8 cellular contexts compared by ENCODE assay signal in genomic region chr11:47979378-47980092, GRCh38. TPM values are rescaled to one million over a fixed set of nuclear protein-coding genes. Genes with fewer than 3 reads are reported as not detected.
DNase-seq lines count a peak whose midpoint lies in the region; ATAC-seq lines count a peak whose summit lies in the region.

No MANE protein-coding gene starts in this region.

- H3K27me3 ChIP-seq in iPS-18a (ENCODE audit: control insufficient read depth, insufficient read depth, low read length): peaks cover 17% of the 10 kb centered on the region

- H3K36me3 ChIP-seq in iPS-18a (ENCODE audit: control insufficient read depth, low read depth, low read length): no peaks in the 10 kb centered on the region

- CTCF ChIA-PET in activated naive CD4-positive, alpha-beta T cell treated with anti-CD3 and anti-CD28 coated beads, Interleukin-2, amount 10 ng/mL, durations not matched to agents 7 days and 5 days (lab: Charles Lee): interaction anchor here (0.7 to 1.7 kb wide), 5 partner anchors 9 to 130 kb away, joined by 3 to 13 read pairs (median 3); no protein-coding TSS in a partner anchor

- H3K36me3 Mint-ChIP-seq in activated naive CD4-positive, alpha-beta T cell treated with anti-CD3 and anti-CD28 coated beads, Interleukin-2, amount 10 ng/mL, durations not matched to agents 7 days and 5 days: peaks cover 27% of the 10 kb centered on the region
- H3K36me3 Mint-ChIP-seq in activated T-helper 2 cell treated with anti-CD3 and anti-CD28 coated beads, Interferon-gamma antibody, Interleukin-2, Interleukin-4, amounts not matched to agents 10 μg/mL and 5 μg/mL and 100 μg/mL, durations not matched to agents 14 hours and 24 hours and 36 hours (ENCODE audit: low read depth): peaks cover 28% of the 10 kb centered on the region
- H3K36me3 Mint-ChIP-seq in stimulated activated effector memory CD8-positive, alpha-beta T cell treated with anti-CD3 and anti-CD28 coated beads, Interleukin-12 subunit alpha, Interleukin-12 subunit beta, amount 100 ng/mL, for 72 hours: peaks cover 29% of the 10 kb centered on the region

- ATAC-seq in stimulated activated effector memory CD8-positive, alpha-beta T cell treated with anti-CD3 and anti-CD28 coated beads, Interleukin-12 subunit alpha, Interleukin-12 subunit beta, amount 100 ng/mL, for 72 hours: no peak
- ATAC-seq in GM21381 (IDR thresholded peaks at IDR 0.05; ENCODE audit: unreplicated experiment): no peak

- no peak overlapping the region for H3K27ac ChIP-seq in iPS-18a (ENCODE audit: low read length)

- no peak for DNase-seq in activated naive CD4-positive, alpha-beta T cell treated with anti-CD3 and anti-CD28 coated beads, Interleukin-2, amount 10 ng/mL, durations not matched to agents 7 days and 5 days
- DNase-seq in activated naive CD4-positive, alpha-beta T cell treated with anti-CD3 and anti-CD28 coated beads, Interleukin-2, amount 50 U/mL, for 16 hours: no peak
- no peak for DNase-seq in activated T-helper 2 cell treated with anti-CD3 and anti-CD28 coated beads, Interferon-gamma antibody, Interleukin-2, Interleukin-4, amounts not matched to agents 10 μg/mL and 5 μg/mL and 100 μg/mL, durations not matched to agents 14 hours and 24 hours and 36 hours (ENCODE audit: low spot score)
- DNase-seq in stimulated activated effector memory CD8-positive, alpha-beta T cell treated with anti-CD3 and anti-CD28 coated beads, Interleukin-12 subunit alpha, Interleukin-12 subunit beta, amount 100 ng/mL, for 72 hours (ENCODE audit: low spot score in 2 of 2): no peak
- DNase-seq in NCI-H1436 (lab: John Stamatoyannopoulos, UW) (no peak), cerebellar nuclear complex (lab: John Stamatoyannopoulos, UW) (no peak)

- peaks cover 36% of the 10 kb centered on the region for H3K4me1 Mint-ChIP-seq in activated naive CD4-positive, alpha-beta T cell treated with anti-CD3 and anti-CD28 coated beads, Interleukin-2, amount 10 ng/mL, durations not matched to agents 7 days and 5 days
- peaks cover 27% of the 10 kb centered on the region for H3K4me1 Mint-ChIP-seq in activated T-helper 2 cell treated with anti-CD3 and anti-CD28 coated beads, Interferon-gamma antibody, Interleukin-2, Interleukin-4, amounts not matched to agents 10 μg/mL and 5 μg/mL and 100 μg/mL, durations not matched to agents 14 hours and 24 hours and 36 hours (ENCODE audit: low read depth)
- H3K4me1 Mint-ChIP-seq in stimulated activated effector memory CD8-positive, alpha-beta T cell treated with anti-CD3 and anti-CD28 coated beads, Interleukin-12 subunit alpha, Interleukin-12 subunit beta, amount 100 ng/mL, for 72 hours: peaks cover 32% of the 10 kb centered on the region

- peaks cover 15% of the 10 kb centered on the region for H3K4me1 ChIP-seq in iPS-18a (ENCODE audit: control insufficient read depth, low read depth, low read length)

- no peak overlapping the region for H3K9ac ChIP-seq in iPS-18a (ENCODE audit: low read length)

- H3K9me3 ChIP-seq in iPS-18a (ENCODE audit: control insufficient read depth, low read depth, low read length): no peaks in the 10 kb centered on the region

- H3K27ac Mint-ChIP-seq in activated naive CD4-positive, alpha-beta T cell treated with anti-CD3 and anti-CD28 coated beads, Interleukin-2, amount 10 ng/mL, durations not matched to agents 7 days and 5 days: peak overlapping the region; percentile 40
- peak overlapping the region; percentile 34 for H3K27ac Mint-ChIP-seq in activated T-helper 2 cell treated with anti-CD3 and anti-CD28 coated beads, Interferon-gamma antibody, Interleukin-2, Interleukin-4, amounts not matched to agents 10 μg/mL and 5 μg/mL and 100 μg/mL, durations not matched to agents 14 hours and 24 hours and 36 hours
- peak overlapping the region; percentile 11 for H3K27ac Mint-ChIP-seq in stimulated activated effector memory CD8-positive, alpha-beta T cell treated with anti-CD3 and anti-CD28 coated beads, Interleukin-12 subunit alpha, Interleukin-12 subunit beta, amount 100 ng/mL, for 72 hours

- H3K27me3 Mint-ChIP-seq in activated naive CD4-positive, alpha-beta T cell treated with anti-CD3 and anti-CD28 coated beads, Interleukin-2, amount 10 ng/mL, durations not matched to agents 7 days and 5 days: peaks cover 37% of the 10 kb centered on the region
- peaks cover 10% of the 10 kb centered on the region for H3K27me3 Mint-ChIP-seq in activated T-helper 2 cell treated with anti-CD3 and anti-CD28 coated beads, Interferon-gamma antibody, Interleukin-2, Interleukin-4, amounts not matched to agents 10 μg/mL and 5 μg/mL and 100 μg/mL, durations not matched to agents 14 hours and 24 hours and 36 hours (ENCODE audit: low read depth)

- H3K9me3 Mint-ChIP-seq in activated naive CD4-positive, alpha-beta T cell treated with anti-CD3 and anti-CD28 coated beads, Interleukin-2, amount 10 ng/mL, durations not matched to agents 7 days and 5 days: no peaks in the 10 kb centered on the region
- no peaks in the 10 kb centered on the region for H3K9me3 Mint-ChIP-seq in activated T-helper 2 cell treated with anti-CD3 and anti-CD28 coated beads, Interferon-gamma antibody, Interleukin-2, Interleukin-4, amounts not matched to agents 10 μg/mL and 5 μg/mL and 100 μg/mL, durations not matched to agents 14 hours and 24 hours and 36 hours
- no peaks in the 10 kb centered on the region for H3K9me3 Mint-ChIP-seq in stimulated activated effector memory CD8-positive, alpha-beta T cell treated with anti-CD3 and anti-CD28 coated beads, Interleukin-12 subunit alpha, Interleukin-12 subunit beta, amount 100 ng/mL, for 72 hours

- peak overlapping the region; percentile 67 for H3K4me3 ChIP-seq in iPS-18a (ENCODE audit: low read length)

- H3K4me3 Mint-ChIP-seq in activated naive CD4-positive, alpha-beta T cell treated with anti-CD3 and anti-CD28 coated beads, Interleukin-2, amount 10 ng/mL, durations not matched to agents 7 days and 5 days: peak overlapping the region; percentile 62
- peak overlapping the region; percentile 61 for H3K4me3 Mint-ChIP-seq in activated T-helper 2 cell treated with anti-CD3 and anti-CD28 coated beads, Interferon-gamma antibody, Interleukin-2, Interleukin-4, amounts not matched to agents 10 μg/mL and 5 μg/mL and 100 μg/mL, durations not matched to agents 14 hours and 24 hours and 36 hours (ENCODE audit: low read depth)
- peak overlapping the region; percentile 27 for H3K4me3 Mint-ChIP-seq in stimulated activated effector memory CD8-positive, alpha-beta T cell treated with anti-CD3 and anti-CD28 coated beads, Interleukin-12 subunit alpha, Interleukin-12 subunit beta, amount 100 ng/mL, for 72 hours

- intact Hi-C loops in activated T-helper 2 cell treated with anti-CD3 and anti-CD28 coated beads, Interferon-gamma antibody, Interleukin-2, Interleukin-4, amounts not matched to agents 10 μg/mL and 5 μg/mL and 100 μg/mL, durations not matched to agents 14 hours and 24 hours and 36 hours (cut with micrococcal nuclease): loop anchor here (5.0 kb wide), 2 partner anchors 38 to 42 kb away; no protein-coding TSS in a partner anchor

RNA-seq across cellular contexts. Expression of gene PTPRJ, which starts 0.8 kb away (rescaled TPM):
- total RNA-seq in activated T-helper 2 cell treated with anti-CD3 and anti-CD28 coated beads, Interferon-gamma antibody, Interleukin-2, Interleukin-4, amounts not matched to agents 10 μg/mL and 5 μg/mL and 100 μg/mL, durations not matched to agents 14 hours and 24 hours and 36 hours: 50.9 and 53.2 TPM in 2 replicates
